ENCODE assay signal across 1 cellular context in genomic region chr22:42090596-42091445, GRCh38.
TF ChIP-seq lines count a peak whose summit lies in the region.

TSS of gene NDUFA6 (minus strand) at chr22:42090772. CDS start at chr22:42090744, 28 bp downstream.

TF ChIP-seq in HepG2, 621 proteins besides CTCF, POLR2A, EP300 and RAD21 (continued from another document and continues in another):
- TF ChIP-seq CEBPZ (IDR thresholded peaks at IDR 0.05; ENCODE audit: low read length), result no peak
- TF ChIP-seq GATA4 (IDR thresholded peaks at IDR 0.05; ENCODE audit: borderline replicate concordance, low read depth), result peak; percentile 62; the same call in 1 of the 2 replicates
- TF ChIP-seq RBM39 (IDR thresholded peaks at IDR 0.05; ENCODE audit: low read depth, low read length, poor library complexity, severe bottlenecking), result no peak
- TF ChIP-seq NR2F2 (IDR thresholded peaks at IDR 0.05; ENCODE audit: borderline replicate concordance, low read depth), result no peak; the same call in 1 of the 2 replicates
- TF ChIP-seq ETS1 (CRISPR knock-in tag; IDR thresholded peaks at IDR 0.05), result peak; percentile 76
- peak; percentile 98 for TF ChIP-seq TAF1 (CRISPR knock-in tag; IDR thresholded peaks at IDR 0.05)
- TF ChIP-seq EHMT2 (IDR thresholded peaks at IDR 0.05; ENCODE audit: borderline replicate concordance, low read depth, low read length), result no peak
- TF ChIP-seq ZNF432 (CRISPR knock-in tag; IDR thresholded peaks at IDR 0.05; ENCODE audit: borderline replicate concordance), result no peak
- no peak for TF ChIP-seq HOMEZ (CRISPR knock-in tag; IDR thresholded peaks at IDR 0.05; ENCODE audit: low read depth)
- TF ChIP-seq ZNF747 (CRISPR knock-in tag; IDR thresholded peaks at IDR 0.05; ENCODE audit: borderline replicate concordance), result peak; percentile 88; the same call in 1 of the 2 replicates
- 0 out of 2 replicates have a peak, but pooled peaks have one; percentile 50 for TF ChIP-seq DZIP1 (CRISPR knock-in tag; IDR thresholded peaks at IDR 0.05)
- peak; percentile 92 for TF ChIP-seq POLR2G (IDR thresholded peaks at IDR 0.05; ENCODE audit: low read depth, low read length)
- TF ChIP-seq ZNF703 (CRISPR knock-in tag; IDR thresholded peaks at IDR 0.05; ENCODE audit: borderline replicate concordance), result no peak
- no peak for TF ChIP-seq ZNF775 (CRISPR knock-in tag; IDR thresholded peaks at IDR 0.05; ENCODE audit: borderline replicate concordance)
- peak; percentile 74 for TF ChIP-seq ERF (CRISPR knock-in tag; IDR thresholded peaks at IDR 0.05)
- no peak for TF ChIP-seq KDM4B (CRISPR knock-in tag; IDR thresholded peaks at IDR 0.05)
- 0 out of 4 replicates have a peak, but pooled peaks of 1 of the 2 experiments have one; percentile 3 for TF ChIP-seq ATF4 (CRISPR knock-in tag; IDR thresholded peaks at IDR 0.05)
- TF ChIP-seq SKIL (CRISPR knock-in tag; IDR thresholded peaks at IDR 0.05; ENCODE audit: borderline replicate concordance), result no peak
- TF ChIP-seq TBX3 (IDR thresholded peaks at IDR 0.05; ENCODE audit: borderline replicate concordance), result no peak
- TF ChIP-seq KDM2A (CRISPR knock-in tag; IDR thresholded peaks at IDR 0.05; ENCODE audit: borderline replicate concordance, low read depth), result peak; percentile 96
- TF ChIP-seq GATAD1 (CRISPR knock-in tag; IDR thresholded peaks at IDR 0.05), result peak; percentile 87
- TF ChIP-seq ZNF841 (CRISPR knock-in tag; IDR thresholded peaks at IDR 0.05; ENCODE audit: borderline replicate concordance), result no peak
- no peak for TF ChIP-seq GPN1 (CRISPR knock-in tag; IDR thresholded peaks at IDR 0.05; ENCODE audit: borderline replicate concordance)
- peak; percentile 66; the same call in 1 of the 2 replicates for TF ChIP-seq MZF1 (CRISPR knock-in tag; IDR thresholded peaks at IDR 0.05; ENCODE audit: borderline replicate concordance)
- TF ChIP-seq RFX1 (IDR thresholded peaks at IDR 0.05), result no peak
- no peak for TF ChIP-seq PRDM4 (CRISPR knock-in tag; IDR thresholded peaks at IDR 0.05; ENCODE audit: borderline replicate concordance)
- peak; percentile 88 for TF ChIP-seq KMT2A (CRISPR knock-in tag; IDR thresholded peaks at IDR 0.05)
- TF ChIP-seq ZFP62 (CRISPR knock-in tag; IDR thresholded peaks at IDR 0.05), result no peak
- no peak for TF ChIP-seq ZNF597 (CRISPR knock-in tag; IDR thresholded peaks at IDR 0.05)
- TF ChIP-seq TGIF2 (CRISPR knock-in tag; IDR thresholded peaks at IDR 0.05), result no peak
- 0 out of 2 replicates have a peak, but pooled peaks have one; percentile 29 for TF ChIP-seq HES4 (CRISPR knock-in tag; IDR thresholded peaks at IDR 0.05; ENCODE audit: borderline replicate concordance)
- peak; percentile 64; the same call in 1 of the 2 replicates for TF ChIP-seq NFKBIZ (CRISPR knock-in tag; IDR thresholded peaks at IDR 0.05)
- no peak for TF ChIP-seq ZNF512B (CRISPR knock-in tag; IDR thresholded peaks at IDR 0.05; ENCODE audit: borderline replicate concordance)
- no peak for TF ChIP-seq RFXANK (CRISPR knock-in tag; IDR thresholded peaks at IDR 0.05)
- TF ChIP-seq HOXA3 (CRISPR knock-in tag; IDR thresholded peaks at IDR 0.05), result peak; percentile 75; the same call in 1 of the 2 replicates
- TF ChIP-seq ZNF772 (CRISPR knock-in tag; IDR thresholded peaks at IDR 0.05), result 0 out of 2 replicates have a peak, but pooled peaks have one; percentile 54
- TF ChIP-seq SMARCE1 (IDR thresholded peaks at IDR 0.05; ENCODE audit: borderline replicate concordance), result no peak
- peak; percentile 61; the same call in 1 of the 2 replicates for TF ChIP-seq TMF1 (CRISPR knock-in tag; IDR thresholded peaks at IDR 0.05; ENCODE audit: low read depth)
- no peak for TF ChIP-seq MXD3 (CRISPR knock-in tag; IDR thresholded peaks at IDR 0.05)
- peak; percentile 85; the same call in 1 of the 2 replicates for TF ChIP-seq SMC3 (IDR thresholded peaks at IDR 0.05; ENCODE audit: low read length)
